Comparison of ENCODE assay signal across 8 cellular contexts in genomic region chr11:64553554-64554201, GRCh38. TPM values are rescaled to one million over a fixed set of nuclear protein-coding genes. Genes with fewer than 3 reads are reported as not detected.
DNase-seq lines count a peak whose midpoint lies in the region; ATAC-seq and TF ChIP-seq lines count a peak whose summit lies in the region.

No MANE protein-coding gene starts in this region.

- intact Hi-C loops in Panc1 (cut with micrococcal nuclease; ENCODE audit: unreplicated experiment) (loop anchor here (2.0 kb wide), 1 partner anchor 95 kb away; no protein-coding TSS in a partner anchor), head of caudate nucleus (cut with DNase I) (no loop called here), posterior vena cava (cut with DNase I) (no loop called here), uterus (cut with DNase I; ENCODE audit: low total_unique reads) (loop anchor here (5.0 kb wide), 1 partner anchor 99 kb away; no protein-coding TSS in a partner anchor)

- H3K27me3 ChIP-seq in Panc1 (ENCODE audit: control insufficient read depth, insufficient read depth, low read length) (no peaks in the 10 kb centered on the region), uterus (no peaks in the 10 kb centered on the region)

- in situ Hi-C loops in Panc1 (cut with HindIII; ENCODE audit: low pct_unique_long_range_greater_than_20kb, low sequenced_read_pairs) = no loop called here

- no peak overlapping the region for H3K27ac Mint-ChIP-seq in activated naive CD8-positive, alpha-beta T cell treated with anti-CD3 and anti-CD28 coated beads for 36 hours

- no peaks in the 10 kb centered on the region for H3K36me3 ChIP-seq in Panc1 (ENCODE audit: control insufficient read depth, insufficient read depth, low read length)
- no peaks in the 10 kb centered on the region for H3K36me3 ChIP-seq in uterus

- peaks cover 2% of the 10 kb centered on the region for H3K9me3 Mint-ChIP-seq in activated naive CD8-positive, alpha-beta T cell treated with anti-CD3 and anti-CD28 coated beads for 36 hours

- BruUV-seq in Panc1 (replicated peaks; lab: Mats Ljungman, UMichigan) = no TSS peak

- H3K4me3 ChIP-seq in AG09309 (ENCODE audit: control insufficient read depth, low read depth, low read length) (no peak overlapping the region), Panc1 (ENCODE audit: low read depth in 2 of 2, low read length in 2 of 2) (no peak overlapping the region), uterus (no peak overlapping the region)

- TF ChIP-seq CTCF in AG09309 (IDR thresholded peaks at IDR 0.05; ENCODE audit: control insufficient read depth, insufficient read depth, low read depth, low read length, missing control alignments) (peak; percentile 95), GM20000 (IDR thresholded peaks at IDR 0.05; ENCODE audit: extremely low read depth, missing control alignments) (peak; percentile 93), Panc1 (IDR thresholded peaks at IDR 0.05) (peak; percentile 98), uterus (IDR thresholded peaks at IDR 0.05) (peak; percentile 94 to 99 (median 96))

- no peaks in the 10 kb centered on the region for H3K36me3 Mint-ChIP-seq in activated naive CD8-positive, alpha-beta T cell treated with anti-CD3 and anti-CD28 coated beads for 36 hours

- no peaks in the 10 kb centered on the region for H3K4me1 ChIP-seq in Panc1 (ENCODE audit: control insufficient read depth, insufficient read depth, low read length)
- peaks cover 12 to 19% of the 10 kb centered on the region in 2 donors for H3K4me1 ChIP-seq in uterus

- peak; percentile 73 for ATAC-seq in Panc1

- DNase-seq in AG09309 (ENCODE audit: low read depth) = no peak
- DNase-seq in GM20000 (ENCODE audit: low spot score) = peak; percentile 77
- DNase-seq in Panc1 (ENCODE audit: low read depth, low spot score) = peak; percentile 39
- peak; percentile 41 for DNase-seq in activated naive CD8-positive, alpha-beta T cell treated with anti-CD3 and anti-CD28 coated beads for 36 hours
- peak in 41 of 42 donors; percentile 54 to 93 (median 79) for DNase-seq in head of caudate nucleus
- DNase-seq in posterior vena cava (ENCODE audit: low spot score) = peak; percentile 89
- peak; percentile 72 to 74 for DNase-seq in uterus
- no peak for DNase-seq in OCI-M2 (lab: John Stamatoyannopoulos, UW; ENCODE audit: unreplicated experiment)

- H3K4me1 Mint-ChIP-seq in activated naive CD8-positive, alpha-beta T cell treated with anti-CD3 and anti-CD28 coated beads for 36 hours = peaks cover 5% of the 10 kb centered on the region

- CTCF ChIA-PET in Panc1 (lab: Charles Lee) = no interaction called here

- H3K27me3 Mint-ChIP-seq in activated naive CD8-positive, alpha-beta T cell treated with anti-CD3 and anti-CD28 coated beads for 36 hours = no peaks in the 10 kb centered on the region

- POLR2A ChIA-PET in Panc1 (lab: Charles Lee) = no interaction called here

- H3K27ac ChIP-seq in Panc1 (ENCODE audit: low read length) (no peak overlapping the region), uterus (peak overlapping the region; percentile 88 to 92)

- peak in 1 of 2 donors; percentile 5 for TF ChIP-seq POLR2A in uterus (IDR thresholded peaks at IDR 0.05)

- H3K9me3 ChIP-seq in Panc1 (ENCODE audit: control insufficient read depth, insufficient read depth, low read depth, low read length) (no peaks in the 10 kb centered on the region), uterus (no peaks in the 10 kb centered on the region)

- no peak overlapping the region for H3K4me3 Mint-ChIP-seq in activated naive CD8-positive, alpha-beta T cell treated with anti-CD3 and anti-CD28 coated beads for 36 hours

RNA-seq across cellular contexts. Expression of gene SLC22A11, which starts 2.1 kb away (rescaled TPM):
- not detected for total RNA-seq in Panc1 (2021; ENCODE audit: unreplicated experiment)
- not detected for polyA plus RNA-seq in Panc1 (2012; ENCODE audit: insufficient read length)
- total RNA-seq in activated naive CD8-positive, alpha-beta T cell treated with anti-CD3 and anti-CD28 coated beads for 36 hours = not detected
- total RNA-seq in posterior vena cava = under 1 TPM; 0.28 to 0.29 TPM
- total RNA-seq in uterus = under 1 TPM in 2 of 4 donors, not detected in 2; 0.35 to 0.76 TPM

RNA-seq across cellular contexts. Expression of gene SLC22A12, which starts 37.3 kb away (rescaled TPM):
- total RNA-seq in Panc1 (2021; ENCODE audit: unreplicated experiment) = not detected
- not detected for polyA plus RNA-seq in Panc1 (2012; ENCODE audit: insufficient read length)
- total RNA-seq in activated naive CD8-positive, alpha-beta T cell treated with anti-CD3 and anti-CD28 coated beads for 36 hours = not detected
- not detected for total RNA-seq in posterior vena cava
- not detected for total RNA-seq in uterus

Comparison
In these comparisons a context has a peak if more than half of its experiments do, and no peak if none do; other contexts are left out.
1. DNase-seq: peak in GM20000 (single experiment), Panc1 (single experiment), activated naive CD8-positive, alpha-beta T cell treated with anti-CD3 and anti-CD28 coated beads for 36 hours (single experiment), head of caudate nucleus (41 of 42), posterior vena cava (single experiment) and uterus (2 of 2); none in AG09309 (single experiment) and OCI-M2 (single experiment).
2. intact Hi-C loops: an anchor here in Panc1 (2.0 kb wide) and uterus (5.0 kb wide); none called in head of caudate nucleus and posterior vena cava.
3. Peak in every context shown above with its lines, with median percentiles within 50 percentile points of each other: CTCF ChIP-seq.